ENCODE assay signal across 9 cellular contexts in the genomic region with DNA sequence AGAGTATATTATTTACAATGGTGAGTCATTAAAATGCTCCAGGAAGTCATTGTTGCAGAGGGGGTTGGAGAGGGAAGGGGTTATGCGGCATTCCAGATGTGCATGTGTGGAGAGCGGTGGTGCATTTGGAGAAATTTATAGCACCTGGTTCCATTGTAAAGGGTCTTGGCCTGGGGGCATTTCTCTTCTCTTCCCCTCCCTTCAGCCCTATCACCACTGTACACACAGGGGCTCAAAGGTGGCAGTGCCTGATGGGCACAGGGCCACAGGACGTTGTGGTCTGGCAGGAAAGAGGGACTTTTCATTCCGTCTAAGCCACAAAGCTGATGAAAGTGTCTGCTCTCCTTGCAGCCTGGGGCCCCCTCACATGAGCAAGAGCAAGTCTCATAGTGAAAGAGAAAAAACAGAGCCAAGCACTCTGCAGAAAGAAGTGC.
DNase-seq lines count a peak whose midpoint lies in the region; ATAC-seq, FAIRE-seq and TF ChIP-seq lines count a peak whose summit lies in the region.
"Had no signal": no experiment of that assay in that cellular context is flagged by ENCODE, and none has a peak within 500 bp of the region (broad histone marks: within the 10 kb centered on the region; RNA-seq: fewer than 3 reads in every experiment).

No MANE protein-coding gene starts in this region.

- peak; percentile 75 for ATAC-seq in SK-N-SH treated with all-trans-retinoic acid at 6 μM for 48 hours
- ATAC-seq in HG02884 (IDR thresholded peaks at IDR 0.05; ENCODE audit: unreplicated experiment) = peak; percentile 68
- ATAC-seq: A549 had no signal

- FAIRE-seq in RCC 7860 (lab: Jason Lieb, UNC) = no peak
- FAIRE-seq in HTR-8/SVneo (lab: Jason Lieb, UNC) = no peak
- FAIRE-seq: A549 had no signal

- no peaks in the 10 kb centered on the region for H3K9me2 ChIP-seq in SK-N-SH

- H3K4me3 ChIP-seq in SK-N-SH (ENCODE audit: low read depth in 2 of 2, low read length in 1 of 2) = no peak overlapping the region
- no peak overlapping the region for H3K4me3 ChIP-seq in skeletal muscle cell (ENCODE audit: low read depth, low read length)
- H3K4me3 ChIP-seq in sigmoid colon = no peak overlapping the region
- H3K4me3 ChIP-seq: A549 had no signal

- DNase-seq in SK-N-SH = no peak
- DNase-seq in RCC 7860 (ENCODE audit: low spot score) = peak; percentile 48
- peak; percentile 54 for DNase-seq in skeletal muscle cell (ENCODE audit: low read depth)
- no peak for DNase-seq in sigmoid colon
- no peak for DNase-seq in HTR-8/SVneo (ENCODE audit: insufficient read length, low spot score)
- DNase-seq in stimulated activated CD4-positive, alpha-beta T cell treated with anti-CD3 and anti-CD28 coated beads, Interleukin-12 subunit alpha, Interleukin-12 subunit beta, amount 100 ng/mL, for 4 hours = no peak

- no peaks in the 10 kb centered on the region for H3K79me2 ChIP-seq in SK-N-SH (ENCODE audit: insufficient read depth)

- TF ChIP-seq CTCF in SK-N-SH (IDR thresholded peaks at IDR 0.05) = no peak
- no peak for TF ChIP-seq CTCF in sigmoid colon (IDR thresholded peaks at IDR 0.05)

- no peak overlapping the region for H3K9ac ChIP-seq in SK-N-SH

- H2AFZ ChIP-seq in SK-N-SH (ENCODE audit: low read depth) = no peak overlapping the region

- H3F3A ChIP-seq in SK-N-SH (replicated peaks; ENCODE audit: insufficient read depth) = no peaks in the 10 kb centered on the region

- POLR2A ChIA-PET in SK-N-SH (lab: Yijun Ruan, JAX) = no interaction called here

- H3K36me3 ChIP-seq in SK-N-SH (replicated peaks in 1 of 2; ENCODE audit: control insufficient read depth in 1 of 2, insufficient read depth in 2 of 2, low read length in 1 of 2) (no peaks in the 10 kb centered on the region), sigmoid colon (no peaks in the 10 kb centered on the region)

- H3K4me2 ChIP-seq in SK-N-SH = no peak overlapping the region
- H3K4me2 ChIP-seq: A549 had no signal

- intact Hi-C loops in sigmoid colon (cut with DNase I) = no loop called here

- H3K27ac ChIP-seq in SK-N-SH (ENCODE audit: low read depth in 2 of 2, low read length in 1 of 2) (no peak overlapping the region), sigmoid colon (no peak overlapping the region)
- H3K27ac ChIP-seq: A549 had no signal

- H3K4me1 ChIP-seq in SK-N-SH (ENCODE audit: control insufficient read depth in 1 of 2, insufficient read depth in 2 of 2, low read depth in 1 of 2, low read length in 1 of 2) (peaks cover 0 to 4% of the 10 kb centered on the region in 2 experiments; a peak in 1 of 4 replicates), sigmoid colon (no peaks in the 10 kb centered on the region)
- H3K4me1 ChIP-seq: A549 had no signal

- 42% methylated on average over 4 of the region's 4 CpGs for WGBS in SK-N-SH (ENCODE audit: low lambda C conversion rate)
- 21 to 53% methylated on average over 4 of the region's 4 CpGs for WGBS in sigmoid colon, 2 donors

- no peak for TF ChIP-seq EP300 in SK-N-SH (IDR thresholded peaks at IDR 0.05; ENCODE audit: borderline replicate concordance in 1 of 2, low read depth in 1 of 2, low read length in 1 of 2)
- TF ChIP-seq EP300 in sigmoid colon (IDR thresholded peaks at IDR 0.05) = no peak

- TF ChIP-seq RAD21 in SK-N-SH (IDR thresholded peaks at IDR 0.05; ENCODE audit: low read length) = no peak

- no peaks in the 10 kb centered on the region for H3K9me3 ChIP-seq in SK-N-SH
- no peaks in the 10 kb centered on the region for H3K9me3 ChIP-seq in sigmoid colon
- H3K9me3 ChIP-seq: A549 had no signal

- CTCF ChIA-PET in SK-N-SH (lab: Yijun Ruan, JAX) = interaction anchor here (0.6 kb wide), 1 partner anchor 845 kb away, joined by 3 read pairs; no protein-coding TSS in a partner anchor

- H3K27me3 ChIP-seq in SK-N-SH (ENCODE audit: insufficient read depth) (no peaks in the 10 kb centered on the region), sigmoid colon (no peaks in the 10 kb centered on the region)

- H4K20me1 ChIP-seq in SK-N-SH (ENCODE audit: insufficient read depth) = no peaks in the 10 kb centered on the region

- TF ChIP-seq POLR2A in sigmoid colon (IDR thresholded peaks at IDR 0.05) = no peak

TF ChIP-seq in SK-N-SH treated with all-trans-retinoic acid at 6 μM for 48 hours, 23 proteins besides CTCF, POLR2A, EP300 and RAD21:
- no peak for TF ChIP-seq ARNTL (CRISPR knock-in tag; IDR thresholded peaks at IDR 0.05; ENCODE audit: borderline replicate concordance, low read depth)

TF ChIP-seq in SK-N-SH, 30 proteins besides CTCF, POLR2A, EP300 and RAD21:
- TF ChIP-seq TAF1 (IDR thresholded peaks at IDR 0.05; ENCODE audit: borderline replicate concordance, low read depth, low read length) (no peak), FOXM1 (IDR thresholded peaks at IDR 0.05; ENCODE audit: low read depth) (no peak), CHD2 (IDR thresholded peaks at IDR 0.05; ENCODE audit: low read length, partially characterized antibody) (no peak), FOSL2 (IDR thresholded peaks at IDR 0.05; ENCODE audit: borderline replicate concordance, low read depth) (no peak), RFX5 (IDR thresholded peaks at IDR 0.05; ENCODE audit: low read length) (no peak), SIN3A (IDR thresholded peaks at IDR 0.05; ENCODE audit: borderline replicate concordance, low read depth, low read length) (no peak)
- TF ChIP-seq, protein P1, sequence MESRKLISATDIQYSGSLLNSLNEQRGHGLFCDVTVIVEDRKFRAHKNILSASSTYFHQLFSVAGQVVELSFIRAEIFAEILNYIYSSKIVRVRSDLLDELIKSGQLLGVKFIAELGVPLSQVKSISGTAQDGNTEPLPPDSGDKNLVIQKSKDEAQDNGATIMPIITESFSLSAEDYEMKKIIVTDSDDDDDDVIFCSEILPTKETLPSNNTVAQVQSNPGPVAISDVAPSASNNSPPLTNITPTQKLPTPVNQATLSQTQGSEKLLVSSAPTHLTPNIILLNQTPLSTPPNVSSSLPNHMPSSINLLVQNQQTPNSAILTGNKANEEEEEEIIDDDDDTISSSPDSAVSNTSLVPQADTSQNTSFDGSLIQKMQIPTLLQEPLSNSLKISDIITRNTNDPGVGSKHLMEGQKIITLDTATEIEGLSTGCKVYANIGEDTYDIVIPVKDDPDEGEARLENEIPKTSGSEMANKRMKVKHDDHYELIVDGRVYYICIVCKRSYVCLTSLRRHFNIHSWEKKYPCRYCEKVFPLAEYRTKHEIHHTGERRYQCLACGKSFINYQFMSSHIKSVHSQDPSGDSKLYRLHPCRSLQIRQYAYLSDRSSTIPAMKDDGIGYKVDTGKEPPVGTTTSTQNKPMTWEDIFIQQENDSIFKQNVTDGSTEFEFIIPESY (IDR thresholded peaks at IDR 0.05; ENCODE audit: borderline replicate concordance, low read depth) = no peak

Comparison
In these comparisons a context has a peak if more than half of its experiments do, and no peak if none do; other contexts are left out.
1. DNase-seq: peak in RCC 7860 (single experiment) and skeletal muscle cell (single experiment); none in SK-N-SH (single experiment), sigmoid colon (single experiment), HTR-8/SVneo (single experiment) and stimulated activated CD4-positive, alpha-beta T cell treated with anti-CD3 and anti-CD28 coated beads, Interleukin-12 subunit alpha, Interleukin-12 subunit beta, amount 100 ng/mL, for 4 hours (single experiment).